In genomic region chr7:152464312-152465117, GRCh38 we compare ENCODE assay signal across 1 cellular context.
TF ChIP-seq lines count a peak whose summit lies in the region.

No MANE protein-coding gene starts in this region.

TF ChIP-seq in K562, 482 proteins besides CTCF, POLR2A, EP300 and RAD21 (continued from another document and continues in another):
- peak in 1 of 2 experiments; percentile 66; a peak in 2 of 4 replicates for TF ChIP-seq MLLT1 (IDR thresholded peaks at IDR 0.05)
- TF ChIP-seq, protein P1, sequence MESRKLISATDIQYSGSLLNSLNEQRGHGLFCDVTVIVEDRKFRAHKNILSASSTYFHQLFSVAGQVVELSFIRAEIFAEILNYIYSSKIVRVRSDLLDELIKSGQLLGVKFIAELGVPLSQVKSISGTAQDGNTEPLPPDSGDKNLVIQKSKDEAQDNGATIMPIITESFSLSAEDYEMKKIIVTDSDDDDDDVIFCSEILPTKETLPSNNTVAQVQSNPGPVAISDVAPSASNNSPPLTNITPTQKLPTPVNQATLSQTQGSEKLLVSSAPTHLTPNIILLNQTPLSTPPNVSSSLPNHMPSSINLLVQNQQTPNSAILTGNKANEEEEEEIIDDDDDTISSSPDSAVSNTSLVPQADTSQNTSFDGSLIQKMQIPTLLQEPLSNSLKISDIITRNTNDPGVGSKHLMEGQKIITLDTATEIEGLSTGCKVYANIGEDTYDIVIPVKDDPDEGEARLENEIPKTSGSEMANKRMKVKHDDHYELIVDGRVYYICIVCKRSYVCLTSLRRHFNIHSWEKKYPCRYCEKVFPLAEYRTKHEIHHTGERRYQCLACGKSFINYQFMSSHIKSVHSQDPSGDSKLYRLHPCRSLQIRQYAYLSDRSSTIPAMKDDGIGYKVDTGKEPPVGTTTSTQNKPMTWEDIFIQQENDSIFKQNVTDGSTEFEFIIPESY (CRISPR knock-in tag; IDR thresholded peaks at IDR 0.05): peak; percentile 7; the same call in 1 of the 2 replicates
- peak; percentile 87 for TF ChIP-seq AFF4 (CRISPR knock-in tag; IDR thresholded peaks at IDR 0.05)
- TF ChIP-seq ZNF76 (CRISPR knock-in tag; IDR thresholded peaks at IDR 0.05; ENCODE audit: borderline replicate concordance): peak; percentile 8
- TF ChIP-seq ESRRA (IDR thresholded peaks at IDR 0.05; ENCODE audit: borderline replicate concordance, low read depth): peak; percentile 31
- TF ChIP-seq SPI1 (IDR thresholded peaks at IDR 0.05; ENCODE audit: borderline replicate concordance, low read depth, low read length): peak; percentile 30; the same call in 1 of the 2 replicates
- no peak for TF ChIP-seq NFE2 (IDR thresholded peaks at IDR 0.05; ENCODE audit: low read depth)
- TF ChIP-seq FOXA3 (CRISPR knock-in tag; conservative IDR thresholded peaks at IDR 0.05 in 1 of 2, IDR thresholded peaks at IDR 0.05 in 1 of 2): no peak; a peak in 1 of 4 replicates
- peak; percentile 54 for TF ChIP-seq POLR2B (IDR thresholded peaks at IDR 0.05; ENCODE audit: low read depth, partially characterized antibody)
- no peak; the same call in 1 of the 2 replicates for TF ChIP-seq HLTF (IDR thresholded peaks at IDR 0.05)
- TF ChIP-seq SMAD4 (CRISPR knock-in tag; conservative IDR thresholded peaks at IDR 0.05): peak; percentile 97
- TF ChIP-seq RHOXF2B (CRISPR knock-in tag; conservative IDR thresholded peaks at IDR 0.05): peak; percentile 87; the same call in 1 of the 2 replicates
- TF ChIP-seq PRPF4 (IDR thresholded peaks at IDR 0.05; ENCODE audit: insufficient read depth, low read depth, low read length, poor library complexity, severe bottlenecking): peak; percentile 86
- peak; percentile 79 for TF ChIP-seq PHF20 (IDR thresholded peaks at IDR 0.05; ENCODE audit: partially characterized antibody)
- TF ChIP-seq, protein P2, sequence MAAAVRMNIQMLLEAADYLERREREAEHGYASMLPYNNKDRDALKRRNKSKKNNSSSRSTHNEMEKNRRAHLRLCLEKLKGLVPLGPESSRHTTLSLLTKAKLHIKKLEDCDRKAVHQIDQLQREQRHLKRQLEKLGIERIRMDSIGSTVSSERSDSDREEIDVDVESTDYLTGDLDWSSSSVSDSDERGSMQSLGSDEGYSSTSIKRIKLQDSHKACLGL (CRISPR knock-in tag; IDR thresholded peaks at IDR 0.05; ENCODE audit: borderline replicate concordance, poor library complexity, severe bottlenecking): peak; percentile 6
- 0 out of 2 replicates have a peak, but pooled peaks have one; percentile 4 for TF ChIP-seq JUN (IDR thresholded peaks at IDR 0.05; ENCODE audit: borderline replicate concordance, low read depth, low read length)
- TF ChIP-seq JUN (CRISPR knock-in tag; IDR thresholded peaks at IDR 0.05; ENCODE audit: borderline replicate concordance): no peak
- no peak for TF ChIP-seq ID3 (CRISPR knock-in tag; IDR thresholded peaks at IDR 0.05)
- TF ChIP-seq ID3 (tag; IDR thresholded peaks at IDR 0.05): peak; percentile 96
- TF ChIP-seq SRF (CRISPR knock-in tag; IDR thresholded peaks at IDR 0.05): peak in 1 of 2 experiments; percentile 39; a peak in 1 of 4 replicates
- no peak for TF ChIP-seq ZNF311 (CRISPR knock-in tag; IDR thresholded peaks at IDR 0.05)
- 0 out of 2 replicates have a peak, but pooled peaks have one; percentile 20 for TF ChIP-seq ZNF644 (tag; IDR thresholded peaks at IDR 0.05; ENCODE audit: low read depth)
- TF ChIP-seq CSDE1 (IDR thresholded peaks at IDR 0.05): no peak
- TF ChIP-seq NONO (IDR thresholded peaks at IDR 0.05; ENCODE audit: low read depth in 2 of 2, low read length in 1 of 2): peak; percentile 43 to 99; a peak in 2 of 4 replicates
- no peak for TF ChIP-seq SRSF1 (IDR thresholded peaks at IDR 0.05; ENCODE audit: low read depth, low read length)
- TF ChIP-seq TAF9B (IDR thresholded peaks at IDR 0.05; ENCODE audit: partially characterized antibody): peak; percentile 73
- peak; percentile 91 for TF ChIP-seq RBBP5 (IDR thresholded peaks at IDR 0.05; ENCODE audit: borderline replicate concordance, insufficient read depth, low read length, poor library complexity, severe bottlenecking)
- TF ChIP-seq ETV6 (IDR thresholded peaks at IDR 0.05; ENCODE audit: borderline replicate concordance in 1 of 2, low read depth in 2 of 2, low read length in 1 of 2): no peak
- TF ChIP-seq ETV6 (CRISPR knock-in tag; IDR thresholded peaks at IDR 0.05; ENCODE audit: borderline replicate concordance): 0 out of 2 replicates have a peak, but pooled peaks have one; percentile 90
- TF ChIP-seq HDAC1 (IDR thresholded peaks at IDR 0.05): peak in 1 of 2 experiments; percentile 84; a peak in 2 of 4 replicates
- peak; percentile 13 for TF ChIP-seq CBX1 (IDR thresholded peaks at IDR 0.05; ENCODE audit: low read depth)
- TF ChIP-seq EGR1 (conservative IDR thresholded peaks at IDR 0.05): peak; percentile 90
- TF ChIP-seq DEAF1 (CRISPR knock-in tag; IDR thresholded peaks at IDR 0.05): peak; percentile 34; the same call in 1 of the 2 replicates
- TF ChIP-seq ZNF75A (CRISPR knock-in tag; IDR thresholded peaks at IDR 0.05): 0 out of 2 replicates have a peak, but pooled peaks have one; percentile 42
- 0 out of 2 replicates have a peak, but pooled peaks have one; percentile 23 for TF ChIP-seq ZNF766 (CRISPR knock-in tag; conservative IDR thresholded peaks at IDR 0.05)
- peak; percentile 72; the same call in 1 of the 2 replicates for TF ChIP-seq KLF13 (tag; IDR thresholded peaks at IDR 0.05; ENCODE audit: borderline replicate concordance, low read depth)
- TF ChIP-seq FOXK1 (CRISPR knock-in tag; IDR thresholded peaks at IDR 0.05; ENCODE audit: borderline replicate concordance): peak; percentile 47; the same call in 1 of the 2 replicates
- 0 out of 2 replicates have a peak, but pooled peaks have one; percentile 37 for TF ChIP-seq ZSCAN32 (CRISPR knock-in tag; IDR thresholded peaks at IDR 0.05)
- TF ChIP-seq POLR2AphosphoS5 (IDR thresholded peaks at IDR 0.05; ENCODE audit: control insufficient read depth, insufficient read depth, low read depth, low read length): 0 out of 2 replicates have a peak, but pooled peaks have one; percentile 49
- no peak for TF ChIP-seq MAFK (IDR thresholded peaks at IDR 0.05; ENCODE audit: low read length)
- peak; percentile 64 for TF ChIP-seq HNRNPLL (IDR thresholded peaks at IDR 0.05; ENCODE audit: low read depth, low read length, poor library complexity, severe bottlenecking)
- TF ChIP-seq NKRF (IDR thresholded peaks at IDR 0.05; ENCODE audit: borderline replicate concordance): 0 out of 2 replicates have a peak, but pooled peaks have one; percentile 61
- TF ChIP-seq SMARCA5 (IDR thresholded peaks at IDR 0.05): no peak
- TF ChIP-seq SRSF9 (IDR thresholded peaks at IDR 0.05; ENCODE audit: borderline replicate concordance, low read depth, low read length): no peak
- TF ChIP-seq, protein P3, sequence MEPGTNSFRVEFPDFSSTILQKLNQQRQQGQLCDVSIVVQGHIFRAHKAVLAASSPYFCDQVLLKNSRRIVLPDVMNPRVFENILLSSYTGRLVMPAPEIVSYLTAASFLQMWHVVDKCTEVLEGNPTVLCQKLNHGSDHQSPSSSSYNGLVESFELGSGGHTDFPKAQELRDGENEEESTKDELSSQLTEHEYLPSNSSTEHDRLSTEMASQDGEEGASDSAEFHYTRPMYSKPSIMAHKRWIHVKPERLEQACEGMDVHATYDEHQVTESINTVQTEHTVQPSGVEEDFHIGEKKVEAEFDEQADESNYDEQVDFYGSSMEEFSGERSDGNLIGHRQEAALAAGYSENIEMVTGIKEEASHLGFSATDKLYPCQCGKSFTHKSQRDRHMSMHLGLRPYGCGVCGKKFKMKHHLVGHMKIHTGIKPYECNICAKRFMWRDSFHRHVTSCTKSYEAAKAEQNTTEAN (CRISPR knock-in tag; IDR thresholded peaks at IDR 0.05): peak; percentile 71
- peak; percentile 60 for TF ChIP-seq NFIC (IDR thresholded peaks at IDR 0.05)
- peak; percentile 92 for TF ChIP-seq TARDBP (IDR thresholded peaks at IDR 0.05)
- TF ChIP-seq, protein P4, sequence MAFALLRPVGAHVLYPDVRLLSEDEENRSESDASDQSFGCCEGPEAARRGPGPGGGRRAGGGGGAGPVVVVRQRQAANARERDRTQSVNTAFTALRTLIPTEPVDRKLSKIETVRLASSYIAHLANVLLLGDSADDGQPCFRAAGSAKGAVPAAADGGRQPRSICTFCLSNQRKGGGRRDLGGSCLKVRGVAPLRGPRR (CRISPR knock-in tag; IDR thresholded peaks at IDR 0.05): no peak
- TF ChIP-seq ZNF175 (CRISPR knock-in tag; IDR thresholded peaks at IDR 0.05; ENCODE audit: low read depth): 0 out of 2 replicates have a peak, but pooled peaks have one; percentile 46
- peak; percentile 66 for TF ChIP-seq NCOR1 (IDR thresholded peaks at IDR 0.05)
- TF ChIP-seq NR0B1 (IDR thresholded peaks at IDR 0.05; ENCODE audit: partially characterized antibody): no peak
